In genomic region chr7:28093617-28094232, GRCh38 we compare ENCODE assay signal across 8 cellular contexts.
DNase-seq lines count a peak whose midpoint lies in the region; ATAC-seq, FAIRE-seq and TF ChIP-seq lines count a peak whose summit lies in the region.

No MANE protein-coding gene starts in this region.

- no peaks in the 10 kb centered on the region for H3K27me3 Mint-ChIP-seq in stimulated activated naive B cell treated with anti-CD40 and anti-IgM and Interleukin-4, amounts not matched to agents 10 μg/mL and 1 μg/mL and 100 μg/mL, for 72 hours

- H3K36me3 Mint-ChIP-seq in stimulated activated naive B cell treated with anti-CD40 and anti-IgM and Interleukin-4, amounts not matched to agents 10 μg/mL and 1 μg/mL and 100 μg/mL, for 72 hours = peaks cover 21 to 23% of the 10 kb centered on the region in 2 donors

- no peaks in the 10 kb centered on the region for H3K79me1 ChIP-seq in mesendoderm (ENCODE audit: low read length)

- DNase-seq in SIG-M5 treated with dmso at 0.1 percent for 504 hours (lab: John Stamatoyannopoulos, UW; ENCODE audit: unreplicated experiment) (peak; percentile 72), SIG-M5 (lab: John Stamatoyannopoulos, UW) (no peak), NCI-H2107 (lab: John Stamatoyannopoulos, UW) (peak; percentile 36), dorsolateral prefrontal cortex (peak; percentile 45 to 89 (median 68)), mesendoderm (peak; percentile 91), GM12892 (ENCODE audit: insufficient read length) (no peak)
- peak; percentile 30 for DNase-seq in stimulated activated naive B cell treated with anti-CD40 and anti-IgM and Interleukin-4, amounts not matched to agents 10 μg/mL and 1 μg/mL and 100 μg/mL, for 72 hours

- no peak overlapping the region for H3K23ac ChIP-seq in mesendoderm (ENCODE audit: low read length)

- no peak for FAIRE-seq in GM12892 (lab: Jason Lieb, UNC)

- H3K18ac ChIP-seq in mesendoderm (ENCODE audit: low read length) = no peak overlapping the region

- H2BK120ac ChIP-seq in mesendoderm (ENCODE audit: low read depth, low read length) = no peak overlapping the region

- TF ChIP-seq POLR2A in GM12892 (IDR thresholded peaks at IDR 0.05; ENCODE audit: low read depth, low read length) = no peak

- peak overlapping the region; percentile 73 for H3K27ac Mint-ChIP-seq in stimulated activated naive B cell treated with anti-CD40 and anti-IgM and Interleukin-4, amounts not matched to agents 10 μg/mL and 1 μg/mL and 100 μg/mL, for 72 hours

- TF ChIP-seq CTCF in VCaP (conservative IDR thresholded peaks at IDR 0.05) (peak; percentile 78), dorsolateral prefrontal cortex (IDR thresholded peaks at IDR 0.05 in 54 of 56, conservative IDR thresholded peaks at IDR 0.05 in 2 of 56; ENCODE audit: low read depth in 1 of 56, partially characterized antibody in 56 of 56) (peak; percentile 42 to 76 (median 62))

- H3K36me3 ChIP-seq in mesendoderm (ENCODE audit: control insufficient read depth, insufficient read depth, low read length) = no peaks in the 10 kb centered on the region

- H3K27me3 ChIP-seq in dorsolateral prefrontal cortex (no peaks in the 10 kb centered on the region), mesendoderm (ENCODE audit: insufficient read depth, low read length, poor library complexity) (no peaks in the 10 kb centered on the region)

- no peak overlapping the region for H3K4me2 ChIP-seq in mesendoderm (ENCODE audit: low read length)

- no peak overlapping the region for H3K56ac ChIP-seq in mesendoderm (ENCODE audit: low read length)

- H4K8ac ChIP-seq in mesendoderm (ENCODE audit: low read depth, low read length) = no peak overlapping the region

- intact Hi-C loops in dorsolateral prefrontal cortex (cut with DNase I) = loop anchor here in 1 of 2 donors (10.0 kb wide), 1 partner anchor 91 kb away; the partner anchor contains the start of gene JAZF1

- peak overlapping the region in 4 of 59 donors; percentile 6 to 14 (median 10) for H3K4me3 ChIP-seq in dorsolateral prefrontal cortex
- no peak overlapping the region for H3K4me3 ChIP-seq in mesendoderm (ENCODE audit: low read length)

- H3K9me3 Mint-ChIP-seq in stimulated activated naive B cell treated with anti-CD40 and anti-IgM and Interleukin-4, amounts not matched to agents 10 μg/mL and 1 μg/mL and 100 μg/mL, for 72 hours = peaks cover 0 to 2% of the 10 kb centered on the region in 2 donors

- no peaks in the 10 kb centered on the region for H3K79me2 ChIP-seq in mesendoderm (ENCODE audit: control insufficient read depth, insufficient read depth, low read length)

- H3K4me1 ChIP-seq in mesendoderm (ENCODE audit: control insufficient read depth, low read depth, low read length) = no peaks in the 10 kb centered on the region

- no peak overlapping the region for H2BK15ac ChIP-seq in mesendoderm (replicated peaks; ENCODE audit: low read depth)

- H2AK5ac ChIP-seq in mesendoderm (ENCODE audit: low read length) = no peak overlapping the region

- H3K4me3 Mint-ChIP-seq in stimulated activated naive B cell treated with anti-CD40 and anti-IgM and Interleukin-4, amounts not matched to agents 10 μg/mL and 1 μg/mL and 100 μg/mL, for 72 hours = no peak overlapping the region

- H3K4ac ChIP-seq in mesendoderm (ENCODE audit: low read depth, low read length) = no peak overlapping the region

- no peak overlapping the region for H3K9ac ChIP-seq in mesendoderm (ENCODE audit: low read length)

- H2BK5ac ChIP-seq in mesendoderm (ENCODE audit: low read length) = no peak overlapping the region

- peak; percentile 43 to 59 for ATAC-seq in stimulated activated naive B cell treated with anti-CD40 and anti-IgM and Interleukin-4, amounts not matched to agents 10 μg/mL and 1 μg/mL and 100 μg/mL, for 72 hours (replicated peaks)

- no peak overlapping the region for H4K5ac ChIP-seq in mesendoderm (ENCODE audit: low read length)

- no peak overlapping the region for H3K27ac ChIP-seq in VCaP
- H3K27ac ChIP-seq in dorsolateral prefrontal cortex = no peak overlapping the region
- no peak overlapping the region for H3K27ac ChIP-seq in mesendoderm (ENCODE audit: low read depth, low read length)

- WGBS in mesendoderm (ENCODE audit: extremely low coverage, insufficient coverage, low lambda C conversion rate) = no CpG with 5 or more reads among the region's 9 CpGs

- H3K4me1 Mint-ChIP-seq in stimulated activated naive B cell treated with anti-CD40 and anti-IgM and Interleukin-4, amounts not matched to agents 10 μg/mL and 1 μg/mL and 100 μg/mL, for 72 hours = peaks cover 36 to 68% of the 10 kb centered on the region in 2 donors

Comparison
In these comparisons a context has a peak if more than half of its experiments do, and no peak if none do; other contexts are left out.
1. DNase-seq: peak in SIG-M5 treated with dmso at 0.1 percent for 504 hours (single experiment), NCI-H2107 (single experiment), dorsolateral prefrontal cortex (10 of 10), mesendoderm (single experiment) and stimulated activated naive B cell treated with anti-CD40 and anti-IgM and Interleukin-4, amounts not matched to agents 10 μg/mL and 1 μg/mL and 100 μg/mL, for 72 hours (single experiment); none in SIG-M5 (single experiment) and GM12892 (single experiment).